In genomic region chr16:11106726-11107125, GRCh38 we compare ENCODE assay signal across 22 cellular contexts.
DNase-seq lines count a peak whose midpoint lies in the region; ATAC-seq and TF ChIP-seq lines count a peak whose summit lies in the region.
"Had no signal": no experiment of that assay in that cellular context is flagged by ENCODE, and none has a peak within 500 bp of the region (broad histone marks: within the 10 kb centered on the region; RNA-seq: fewer than 3 reads in every experiment).

No MANE protein-coding gene starts in this region.

- no peaks in the 10 kb centered on the region for H3K27me3 ChIP-seq in left lung
- H3K27me3 ChIP-seq in upper lobe of left lung = no peaks in the 10 kb centered on the region
- no peaks in the 10 kb centered on the region for H3K27me3 ChIP-seq in sigmoid colon

- H3K4me3 Mint-ChIP-seq in activated CD4-positive, alpha-beta memory T cell treated with anti-CD3 and anti-CD28 coated beads, Interleukin-2, amount 10 ng/mL, durations not matched to agents 7 days and 5 days = no peak overlapping the region
- H3K4me3 Mint-ChIP-seq: CD14-positive monocyte, WTC11 had no signal

- no peak for DNase-seq in Right ventricle myocardium superior
- no peak for DNase-seq in cardiac septum (ENCODE audit: low spot score)
- DNase-seq in activated CD4-positive, alpha-beta memory T cell treated with anti-CD3 and anti-CD28 coated beads, Interleukin-2, amount 10 ng/mL, durations not matched to agents 7 days and 5 days = no peak
- no peak for DNase-seq in left lung
- peak in 1 of 2 donors; percentile 62 for DNase-seq in upper lobe of left lung
- no peak for DNase-seq in NOMO-1 (lab: John Stamatoyannopoulos, UW; ENCODE audit: unreplicated experiment in 2 of 2)
- DNase-seq in sigmoid colon = no peak
- DNase-seq: Calu3; cerebellar nuclear complex; naive B cell; NCI-H1105 treated with DMSO at 0.1 percent for 48 hours; NCI-H2081; NCI-H226; NCI-H748 treated with DMSO at 0.1 percent for 48 hours; occipital lobe; small intestine; stimulated activated CD4-positive, alpha-beta T cell treated with anti-CD3 and anti-CD28 coated beads, Interleukin-1b, Interleukin-23, amount 100 ng/mL, for 48 hours; T1000 had no signal

- no peaks in the 10 kb centered on the region for H3K27me3 Mint-ChIP-seq in activated CD4-positive, alpha-beta memory T cell treated with anti-CD3 and anti-CD28 coated beads, Interleukin-2, amount 10 ng/mL, durations not matched to agents 7 days and 5 days
- H3K27me3 Mint-ChIP-seq: activated naive CD8-positive, alpha-beta T cell; naive B cell had no signal

- POLR2A ChIA-PET in activated CD4-positive, alpha-beta memory T cell treated with anti-CD3 and anti-CD28 coated beads, Interleukin-2, amount 10 ng/mL, durations not matched to agents 7 days and 5 days (lab: Charles Lee) = interaction anchor here (0.9 to 7.8 kb wide), 7 partner anchors 8 to 148 kb away, joined by 3 to 91 read pairs (median 5); partner anchors contain the start of gene SOCS1

- intact Hi-C loops in Right ventricle myocardium superior (cut with DNase I) = loop anchor here (10.0 kb wide), 1 partner anchor 132 kb away; no protein-coding TSS in a partner anchor
- intact Hi-C loops in cardiac septum (cut with DNase I) = no loop called here
- intact Hi-C loops in left lung (cut with DNase I) = no loop called here
- intact Hi-C loops in sigmoid colon (cut with DNase I) = no loop called here

- H3K36me3 Mint-ChIP-seq in activated CD4-positive, alpha-beta memory T cell treated with anti-CD3 and anti-CD28 coated beads, Interleukin-2, amount 10 ng/mL, durations not matched to agents 7 days and 5 days (ENCODE audit: low read depth) = peaks cover 36% of the 10 kb centered on the region
- H3K36me3 Mint-ChIP-seq: WTC11 had no signal

- no peaks in the 10 kb centered on the region for H3K36me3 ChIP-seq in left lung
- H3K36me3 ChIP-seq in upper lobe of left lung = no peaks in the 10 kb centered on the region
- no peaks in the 10 kb centered on the region for H3K36me3 ChIP-seq in sigmoid colon

- peaks cover 7% of the 10 kb centered on the region for H3K9me3 Mint-ChIP-seq in activated CD4-positive, alpha-beta memory T cell treated with anti-CD3 and anti-CD28 coated beads, Interleukin-2, amount 10 ng/mL, durations not matched to agents 7 days and 5 days
- H3K9me3 Mint-ChIP-seq: WTC11 had no signal

- no peak for TF ChIP-seq EP300 in upper lobe of left lung (IDR thresholded peaks at IDR 0.05)
- no peak for TF ChIP-seq EP300 in sigmoid colon (IDR thresholded peaks at IDR 0.05)

- 68% methylated on average over 6 of the region's 6 CpGs for WGBS in upper lobe of left lung, 2 donors
- WGBS in sigmoid colon, 2 donors = 72 to 92% methylated on average over 6 of the region's 6 CpGs

- ATAC-seq in Right ventricle myocardium superior (ENCODE audit: poor library complexity) = peak; percentile 18
- peak; percentile 46 for ATAC-seq in left lung
- ATAC-seq in upper lobe of left lung (ENCODE audit: low FRiP score in 2 of 2) = no peak
- ATAC-seq: SK-N-SH treated with all-trans-retinoic acid at 6 μM for 48 hours, WTC11 had no signal

- H3K4me1 ChIP-seq in left lung = peaks cover 29 to 59% of the 10 kb centered on the region in 2 donors
- peaks cover 36 to 73% (median 58%) of the 10 kb centered on the region in 4 donors for H3K4me1 ChIP-seq in upper lobe of left lung
- peaks cover 0 to 50% (median 34%) of the 10 kb centered on the region in 4 donors for H3K4me1 ChIP-seq in sigmoid colon

- H3K27ac ChIP-seq in left lung (peak overlapping the region; percentile 46 to 75), upper lobe of left lung (peak overlapping the region in 3 of 4 donors; percentile 41 to 78 (median 56)), sigmoid colon (peak overlapping the region in 1 of 4 donors; percentile 4)

- TF ChIP-seq POLR2A in upper lobe of left lung (IDR thresholded peaks at IDR 0.05) (no peak), sigmoid colon (IDR thresholded peaks at IDR 0.05) (no peak)

- CTCF ChIA-PET in activated CD4-positive, alpha-beta memory T cell treated with anti-CD3 and anti-CD28 coated beads, Interleukin-2, amount 10 ng/mL, durations not matched to agents 7 days and 5 days (lab: Charles Lee) = interaction anchor here (1.0 to 3.0 kb wide), 7 partner anchors 13 to 146 kb away, joined by 3 to 21 read pairs (median 5); no protein-coding TSS in a partner anchor

- no peak overlapping the region for H3K4me3 ChIP-seq in left lung
- no peak overlapping the region for H3K4me3 ChIP-seq in upper lobe of left lung
- no peak overlapping the region for H3K4me3 ChIP-seq in sigmoid colon

- TF ChIP-seq CTCF in left lung (IDR thresholded peaks at IDR 0.05) = no peak
- TF ChIP-seq CTCF in upper lobe of left lung (IDR thresholded peaks at IDR 0.05) = no peak
- no peak for TF ChIP-seq CTCF in sigmoid colon (IDR thresholded peaks at IDR 0.05)

- H3K4me1 Mint-ChIP-seq in activated CD4-positive, alpha-beta memory T cell treated with anti-CD3 and anti-CD28 coated beads, Interleukin-2, amount 10 ng/mL, durations not matched to agents 7 days and 5 days = peaks cover 73% of the 10 kb centered on the region

- H3K27ac Mint-ChIP-seq in activated CD4-positive, alpha-beta memory T cell treated with anti-CD3 and anti-CD28 coated beads, Interleukin-2, amount 10 ng/mL, durations not matched to agents 7 days and 5 days = peak overlapping the region; percentile 90
- H3K27ac Mint-ChIP-seq: CD14-positive monocyte, WTC11 had no signal

- H3K9me3 ChIP-seq in left lung (peaks cover 0 to 8% of the 10 kb centered on the region in 2 donors), upper lobe of left lung (peaks cover 0 to 4% (median 0%) of the 10 kb centered on the region in 4 donors), sigmoid colon (no peaks in the 10 kb centered on the region)

Comparison
In these comparisons a context has a peak if more than half of its experiments do, and no peak if none do; other contexts are left out.
1. ATAC-seq: peak in Right ventricle myocardium superior (single experiment) and left lung (single experiment); none in upper lobe of left lung (0 of 2).